8 cellular contexts compared by ENCODE assay signal in the genomic region with DNA sequence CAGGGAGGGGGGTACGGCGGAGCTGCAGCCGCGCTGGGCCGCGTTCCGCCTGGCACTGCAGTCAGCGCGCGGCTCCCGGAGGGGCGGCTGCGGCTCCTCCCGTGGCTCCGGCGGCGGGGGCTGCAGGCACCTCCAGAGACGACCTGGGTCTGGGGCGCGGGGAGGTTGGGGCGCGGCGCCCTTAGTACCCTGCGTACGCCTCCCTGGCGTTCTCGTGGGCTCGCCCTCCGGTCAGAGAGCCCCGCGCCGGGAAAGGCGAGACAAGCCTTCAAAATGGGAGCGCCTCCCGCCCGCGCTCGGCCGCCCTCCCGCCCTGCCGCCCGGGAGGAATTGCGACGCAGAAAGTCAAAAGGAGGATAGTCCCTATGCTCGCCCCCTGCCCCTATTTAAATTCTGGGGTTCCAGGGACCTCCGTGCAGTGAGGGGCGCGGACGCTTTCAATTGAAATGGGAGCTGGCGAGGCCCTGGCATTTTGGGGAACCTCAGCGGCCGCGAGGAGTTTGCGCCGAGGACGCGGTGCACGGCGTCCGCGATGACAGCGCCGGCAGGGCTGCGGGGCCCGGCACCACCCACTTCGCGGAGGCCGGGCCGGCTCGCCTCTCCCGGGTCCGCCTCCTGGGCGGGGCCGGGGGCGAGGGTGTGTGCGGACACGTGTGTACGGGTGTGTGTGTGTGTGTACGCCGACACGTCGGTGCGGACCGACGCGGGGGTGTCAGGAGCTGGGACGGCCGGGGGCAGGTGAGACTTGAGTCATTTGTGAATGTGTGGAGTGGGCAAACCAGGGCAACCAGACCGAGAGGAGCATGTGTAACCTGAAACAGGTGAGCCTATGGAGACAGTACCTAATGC. TPM values are rescaled to one million over a fixed set of nuclear protein-coding genes. Genes with fewer than 3 reads are reported as not detected.
DNase-seq lines count a peak whose midpoint lies in the region; ATAC-seq and TF ChIP-seq lines count a peak whose summit lies in the region.

No MANE protein-coding gene starts in this region.

- peaks cover 3 to 10% (median 6%) of the 10 kb centered on the region in 3 donors for H3K27me3 Mint-ChIP-seq in CD14-positive monocyte (ENCODE audit: low read depth in 3 of 3)
- peaks cover 2% of the 10 kb centered on the region for H3K27me3 Mint-ChIP-seq in activated T-cell treated with anti-CD3 and anti-CD28 coated beads, Interleukin-2, amount 50 U/mL, for 24 hours

- H3K27ac ChIP-seq in OCI-LY3 (ENCODE audit: low read length) (no peak overlapping the region), muscle layer of duodenum (ENCODE audit: low read length) (peak overlapping the region; percentile 48)

- H3K4me1 Mint-ChIP-seq in CD14-positive monocyte = peaks cover 35% of the 10 kb centered on the region
- peaks cover 53% of the 10 kb centered on the region for H3K4me1 Mint-ChIP-seq in activated T-cell treated with anti-CD3 and anti-CD28 coated beads, Interleukin-2, amount 50 U/mL, for 24 hours (ENCODE audit: low read depth)

- H3K27me3 ChIP-seq in OCI-LY3 (ENCODE audit: low read depth, low read length) (peaks cover 24% of the 10 kb centered on the region), muscle layer of duodenum (ENCODE audit: low read depth, low read length) (no peaks in the 10 kb centered on the region)

- H3K36me3 Mint-ChIP-seq in CD14-positive monocyte = peaks cover 18 to 25% of the 10 kb centered on the region in 2 donors
- H3K36me3 Mint-ChIP-seq in activated T-cell treated with anti-CD3 and anti-CD28 coated beads, Interleukin-2, amount 50 U/mL, for 24 hours (ENCODE audit: low read depth) = peaks cover 17% of the 10 kb centered on the region

- intact Hi-C loops in CD14-positive monocyte (cut with micrococcal nuclease) = loop anchor here (5.0 to 10.0 kb wide), 3 partner anchors 136 to 308 kb away; a partner anchor contains a TSS

- H4K20me1 ChIP-seq in OCI-LY3 (ENCODE audit: insufficient read depth, low read length) = no peaks in the 10 kb centered on the region

- H3K27ac Mint-ChIP-seq in CD14-positive monocyte = peak overlapping the region; percentile 90 to 97 (median 94)
- H3K27ac Mint-ChIP-seq in activated T-cell treated with anti-CD3 and anti-CD28 coated beads, Interleukin-2, amount 50 U/mL, for 24 hours = peak overlapping the region; percentile 95

- H3K4me1 ChIP-seq in OCI-LY3 (ENCODE audit: low read length) (peaks cover 11% of the 10 kb centered on the region; the same call in 1 of the 2 replicates), muscle layer of duodenum (ENCODE audit: control insufficient read depth in 1 of 2, insufficient read depth in 2 of 2, low read length in 2 of 2) (peaks cover 0 to 13% of the 10 kb centered on the region in 2 donors)

- H3K4me2 ChIP-seq in OCI-LY3 (ENCODE audit: low read length) = peak overlapping the region; percentile 90

- peak; percentile 40 for ATAC-seq in HG03378 (IDR thresholded peaks at IDR 0.05; ENCODE audit: unreplicated experiment)
- peak; percentile 98 for ATAC-seq in esophagus mucosa

- H3K9me3 Mint-ChIP-seq in CD14-positive monocyte = no peaks in the 10 kb centered on the region
- no peaks in the 10 kb centered on the region for H3K9me3 Mint-ChIP-seq in activated T-cell treated with anti-CD3 and anti-CD28 coated beads, Interleukin-2, amount 50 U/mL, for 24 hours

- DNase-seq in CD14-positive monocyte (ENCODE audit: low spot score) (peak; percentile 64), GM19238 (ENCODE audit: insufficient read length, low spot score) (peak; percentile 76)
- peak; percentile 90 for DNase-seq in activated T-cell treated with anti-CD3 and anti-CD28 coated beads, Interleukin-2, amount 50 U/mL, for 24 hours
- DNase-seq in stimulated activated CD8-positive, alpha-beta memory T cell treated with anti-CD3 and anti-CD28 coated beads, Interleukin-7, amount 100 ng/mL, for 4 hours (ENCODE audit: low read depth in 2 of 2) = peak; percentile 81 to 88

- TF ChIP-seq CTCF in CD14-positive monocyte (IDR thresholded peaks at IDR 0.05) (no peak), OCI-LY3 (IDR thresholded peaks at IDR 0.05; ENCODE audit: low read depth, low read length) (no peak)

- H2AFZ ChIP-seq in OCI-LY3 (ENCODE audit: low read depth, low read length) = peak overlapping the region; percentile 47; the same call in 1 of the 2 replicates

- H3K4me3 Mint-ChIP-seq in CD14-positive monocyte = peak overlapping the region; percentile 95 to 97
- peak overlapping the region; percentile 91 for H3K4me3 Mint-ChIP-seq in activated T-cell treated with anti-CD3 and anti-CD28 coated beads, Interleukin-2, amount 50 U/mL, for 24 hours

- no peaks in the 10 kb centered on the region for H3K36me3 ChIP-seq in OCI-LY3 (replicated peaks; ENCODE audit: low read depth, low read length)
- peaks cover 0 to 9% of the 10 kb centered on the region in 2 donors for H3K36me3 ChIP-seq in muscle layer of duodenum (ENCODE audit: control insufficient read depth in 1 of 2, insufficient read depth in 2 of 2, low read length in 2 of 2)

- H3K9me3 ChIP-seq in OCI-LY3 (ENCODE audit: insufficient read depth, low read length) (no peaks in the 10 kb centered on the region), muscle layer of duodenum (ENCODE audit: control insufficient read depth in 1 of 2, low read length in 2 of 2) (no peaks in the 10 kb centered on the region)

- H3K4me3 ChIP-seq in OCI-LY3 (ENCODE audit: low read length) = peak overlapping the region; percentile 92
- peak overlapping the region; percentile 87 to 95 for H3K4me3 ChIP-seq in muscle layer of duodenum (ENCODE audit: low read depth in 1 of 2, low read length in 2 of 2)

- H3K79me2 ChIP-seq in OCI-LY3 (ENCODE audit: low read length) = no peaks in the 10 kb centered on the region

- peak overlapping the region; percentile 67 for H3K9ac ChIP-seq in OCI-LY3 (ENCODE audit: low read length)

RNA-seq across cellular contexts. Expression of a gene that starts 0.5 kb away (rescaled TPM):
- 10 to 100 TPM; 30.5 to 36.7 TPM for polyA plus RNA-seq in CD14-positive monocyte
- 20.9 TPM for total RNA-seq in esophagus mucosa
